8 cellular contexts compared by ENCODE assay signal in genomic region chr10:102713483-102713813, GRCh38. TPM values are rescaled to one million over a fixed set of nuclear protein-coding genes. Genes with fewer than 3 reads are reported as not detected.
A peak's percentile ranks its signal among the peaks of the same experiment; 100 is the strongest.
DNase-seq lines count a peak whose midpoint lies in the region; ATAC-seq and TF ChIP-seq lines count a peak whose summit lies in the region.

No MANE protein-coding gene starts in this region.

- peak overlapping the region; percentile 13 to 89 (median 83) for H3K27ac ChIP-seq in heart right ventricle

- peaks cover 52% of the 10 kb centered on the region for H3K4me1 Mint-ChIP-seq in activated T-helper 1 cell treated with anti-CD3 and anti-CD28 coated beads, Interleukin-12 subunit alpha, Interleukin-12 subunit beta, Interleukin-2, Interleukin-4 antibody, amounts not matched to agents 30 ng/mL and 10 ng/mL and 1 ng/mL, durations not matched to agents 14 hours and 24 hours and 36 hours (ENCODE audit: low read depth)

- peak overlapping the region; percentile 91 for H3K27ac Mint-ChIP-seq in activated T-helper 1 cell treated with anti-CD3 and anti-CD28 coated beads, Interleukin-12 subunit alpha, Interleukin-12 subunit beta, Interleukin-2, Interleukin-4 antibody, amounts not matched to agents 30 ng/mL and 10 ng/mL and 1 ng/mL, durations not matched to agents 14 hours and 24 hours and 36 hours

- H3K4me3 ChIP-seq in heart right ventricle, result peak overlapping the region; percentile 66 to 99 (median 92)
- H3K4me3 ChIP-seq in skeletal muscle cell (ENCODE audit: low read depth, low read length), result peak overlapping the region; percentile 97

- WGBS in heart right ventricle, 2 donors, result 0 to 1% methylated on average over 16 of the region's 16 CpGs

- DNase-seq in activated T-cell treated with anti-CD3 and anti-CD28 coated beads for 1 hour (ENCODE audit: low read depth), result peak; percentile 49
- no peak for DNase-seq in activated T-cell treated with anti-CD3 and anti-CD28 coated beads, Interleukin-2, amount 50 U/mL, for 48 hours
- DNase-seq in activated T-helper 1 cell treated with anti-CD3 and anti-CD28 coated beads, Interleukin-12 subunit alpha, Interleukin-12 subunit beta, Interleukin-2, Interleukin-4 antibody, amounts not matched to agents 30 ng/mL and 10 ng/mL and 1 ng/mL, durations not matched to agents 14 hours and 24 hours and 36 hours (ENCODE audit: low spot score), result no peak
- DNase-seq in heart right ventricle, result no peak
- DNase-seq in skeletal muscle cell (ENCODE audit: low read depth), result no peak
- no peak for DNase-seq in mesenteric fat pad (ENCODE audit: low spot score)
- no peak for DNase-seq in NCI-H510A treated with DMSO at 0.1 percent for 48 hours (lab: John Stamatoyannopoulos, UW)

- peaks cover 8% of the 10 kb centered on the region for H3K36me3 Mint-ChIP-seq in activated T-helper 1 cell treated with anti-CD3 and anti-CD28 coated beads, Interleukin-12 subunit alpha, Interleukin-12 subunit beta, Interleukin-2, Interleukin-4 antibody, amounts not matched to agents 30 ng/mL and 10 ng/mL and 1 ng/mL, durations not matched to agents 14 hours and 24 hours and 36 hours (ENCODE audit: low read depth)

- H3K27me3 Mint-ChIP-seq in activated T-helper 1 cell treated with anti-CD3 and anti-CD28 coated beads, Interleukin-12 subunit alpha, Interleukin-12 subunit beta, Interleukin-2, Interleukin-4 antibody, amounts not matched to agents 30 ng/mL and 10 ng/mL and 1 ng/mL, durations not matched to agents 14 hours and 24 hours and 36 hours (ENCODE audit: insufficient read depth), result no peaks in the 10 kb centered on the region

- H3K9me3 ChIP-seq in heart right ventricle, result no peaks in the 10 kb centered on the region

- H3K27me3 ChIP-seq in heart right ventricle, result no peaks in the 10 kb centered on the region

- H3K4me3 Mint-ChIP-seq in activated T-helper 1 cell treated with anti-CD3 and anti-CD28 coated beads, Interleukin-12 subunit alpha, Interleukin-12 subunit beta, Interleukin-2, Interleukin-4 antibody, amounts not matched to agents 30 ng/mL and 10 ng/mL and 1 ng/mL, durations not matched to agents 14 hours and 24 hours and 36 hours, result peak overlapping the region; percentile 88

- H3K36me3 ChIP-seq in heart right ventricle, result no peaks in the 10 kb centered on the region

- no peaks in the 10 kb centered on the region for H3K9me3 Mint-ChIP-seq in activated T-helper 1 cell treated with anti-CD3 and anti-CD28 coated beads, Interleukin-12 subunit alpha, Interleukin-12 subunit beta, Interleukin-2, Interleukin-4 antibody, amounts not matched to agents 30 ng/mL and 10 ng/mL and 1 ng/mL, durations not matched to agents 14 hours and 24 hours and 36 hours

- ATAC-seq in HG03103 (IDR thresholded peaks at IDR 0.05; ENCODE audit: low read depth, unreplicated experiment), result peak; percentile 34
- ATAC-seq in heart right ventricle, result peak; percentile 22 to 69 (median 46)

- peak in 2 of 9 donors; percentile 18 to 50 for TF ChIP-seq CTCF in heart right ventricle (IDR thresholded peaks at IDR 0.05)

- intact Hi-C loops in activated T-helper 1 cell treated with anti-CD3 and anti-CD28 coated beads, Interleukin-12 subunit alpha, Interleukin-12 subunit beta, Interleukin-2, Interleukin-4 antibody, amounts not matched to agents 30 ng/mL and 10 ng/mL and 1 ng/mL, durations not matched to agents 14 hours and 24 hours and 36 hours (cut with micrococcal nuclease), result loop anchor here (1.0 to 10.0 kb wide), 12 partner anchors 8 to 1201 kb away; partner anchors contain the start of genes ARMH3, BORCS7, CNNM2 and GBF1
- intact Hi-C loops in heart right ventricle (cut with DNase I), result loop anchor here in 6 of 10 donors (2.0 to 10.0 kb wide), 7 partner anchors 36 to 531 kb away; partner anchors contain the start of genes ACTR1A (in 2 of the 6), SUFU (in 2 of the 6), RPEL1 (in 1 of the 6) and TRIM8 (in 1 of the 6)

- peaks cover 8 to 49% (median 30%) of the 10 kb centered on the region in 9 donors for H3K4me1 ChIP-seq in heart right ventricle

RNA-seq across cellular contexts. Expression of gene ARL3, which starts 0.7 kb away (rescaled TPM):
- 6.6 and 6.8 TPM in 2 replicates for total RNA-seq in activated T-helper 1 cell treated with anti-CD3 and anti-CD28 coated beads, Interleukin-12 subunit alpha, Interleukin-12 subunit beta, Interleukin-2, Interleukin-4 antibody, amounts not matched to agents 30 ng/mL and 10 ng/mL and 1 ng/mL, durations not matched to agents 14 hours and 24 hours and 36 hours
- 10 to 100 TPM; 10.9 to 17.8 (median 13.6) TPM for total RNA-seq in heart right ventricle
- polyA plus RNA-seq in heart right ventricle, result 10 to 100 TPM in 1 of 2 donors, 1 to 10 TPM in 1; 5.0 to 15.8 TPM
- 5.7 TPM for total RNA-seq in mesenteric fat pad

RNA-seq across cellular contexts. Expression of gene SFXN2, which starts 1.0 kb away (rescaled TPM):
- total RNA-seq in activated T-helper 1 cell treated with anti-CD3 and anti-CD28 coated beads, Interleukin-12 subunit alpha, Interleukin-12 subunit beta, Interleukin-2, Interleukin-4 antibody, amounts not matched to agents 30 ng/mL and 10 ng/mL and 1 ng/mL, durations not matched to agents 14 hours and 24 hours and 36 hours, result 39.5 and 44.0 TPM in 2 replicates
- total RNA-seq in heart right ventricle, result 1 to 10 TPM in 9 of 10 donors, under 1 TPM in 1; 0.89 to 4.5 (median 2.3) TPM
- 1 to 10 TPM; 2.5 to 4.3 TPM for polyA plus RNA-seq in heart right ventricle
- 7.2 TPM for total RNA-seq in mesenteric fat pad

RNA-seq across cellular contexts. Expression of gene WBP1L, which starts 30.3 kb away (rescaled TPM):
- 19.4 and 20.0 TPM in 2 replicates for total RNA-seq in activated T-helper 1 cell treated with anti-CD3 and anti-CD28 coated beads, Interleukin-12 subunit alpha, Interleukin-12 subunit beta, Interleukin-2, Interleukin-4 antibody, amounts not matched to agents 30 ng/mL and 10 ng/mL and 1 ng/mL, durations not matched to agents 14 hours and 24 hours and 36 hours
- 10 to 100 TPM; 17.3 to 33.3 (median 21.0) TPM for total RNA-seq in heart right ventricle
- 10 to 100 TPM; 14.3 to 17.5 TPM for polyA plus RNA-seq in heart right ventricle
- total RNA-seq in mesenteric fat pad, result 98.0 TPM
